Comparison of ENCODE assay signal across 8 cellular contexts in genomic region chr1:225426395-225427248, GRCh38. TPM values are rescaled to one million over a fixed set of nuclear protein-coding genes. Genes with fewer than 3 reads are reported as not detected.
DNase-seq lines count a peak whose midpoint lies in the region; FAIRE-seq and TF ChIP-seq lines count a peak whose summit lies in the region.

No MANE protein-coding gene starts in this region.

- CTCF ChIA-PET in endothelial cell of umbilical vein (lab: Charles Lee) = interaction anchor here (0.9 to 4.8 kb wide), 2 partner anchors 14 to 16 kb away, joined by 3 to 31 read pairs; no protein-coding TSS in a partner anchor

- H3K27me3 ChIP-seq in KMS-11 (ENCODE audit: insufficient read depth, low read depth) (no peaks in the 10 kb centered on the region), endothelial cell of umbilical vein (ENCODE audit: control insufficient read depth in 2 of 2, insufficient read depth in 2 of 2, low read length in 2 of 2) (no peaks in the 10 kb centered on the region), tibial nerve (no peaks in the 10 kb centered on the region)

- H3K9me3 ChIP-seq in endothelial cell of umbilical vein (replicated peaks; ENCODE audit: control insufficient read depth, insufficient read depth, low read length) (no peaks in the 10 kb centered on the region), tibial nerve (peaks cover 0 to 5% (median 0%) of the 10 kb centered on the region in 4 donors)

- H3K79me2 ChIP-seq in KMS-11 (ENCODE audit: insufficient read depth, low read depth) = peaks cover 62% of the 10 kb centered on the region
- H3K79me2 ChIP-seq in endothelial cell of umbilical vein (ENCODE audit: control insufficient read depth, insufficient read depth, low read length) = peaks cover 60% of the 10 kb centered on the region

- DNase-seq in DMS53 (lab: John Stamatoyannopoulos, UW) (peak; percentile 50), DMS53 treated with DMSO at 0.1 percent for 48 hours (lab: John Stamatoyannopoulos, UW; ENCODE audit: unreplicated experiment) (no peak), endothelial cell of umbilical vein (ENCODE audit: low read depth, low spot score) (peak; percentile 50), midbrain (lab: John Stamatoyannopoulos, UW) (peak; percentile 24), tibial nerve (ENCODE audit: low spot score in 2 of 2) (peak in 1 of 2 donors; percentile 5), amniotic stem cell (lab: John Stamatoyannopoulos, UW) (no peak)
- peak; percentile 49 for DNase-seq in activated CD4-positive, alpha-beta T cell treated with anti-CD3 and anti-CD28 coated beads for 48 hours

- TF ChIP-seq CTCF in KMS-11 (conservative IDR thresholded peaks at IDR 0.05; ENCODE audit: low read depth, low read length) = no peak
- no peak for TF ChIP-seq CTCF in endothelial cell of umbilical vein (IDR thresholded peaks at IDR 0.05; ENCODE audit: extremely low read depth in 1 of 2, insufficient read depth in 1 of 2, low read depth in 1 of 2, low read length in 2 of 2)
- no peak for TF ChIP-seq CTCF in tibial nerve (IDR thresholded peaks at IDR 0.05)

- H3K36me3 ChIP-seq in KMS-11 (ENCODE audit: insufficient read depth) = no peaks in the 10 kb centered on the region
- H3K36me3 ChIP-seq in endothelial cell of umbilical vein (ENCODE audit: control insufficient read depth in 2 of 2, extremely low read depth in 1 of 2, insufficient read depth in 2 of 2, low read length in 2 of 2) = no peaks in the 10 kb centered on the region
- peaks cover 0 to 8% (median 0%) of the 10 kb centered on the region in 3 donors for H3K36me3 ChIP-seq in tibial nerve

- intact Hi-C loops in endothelial cell of umbilical vein (cut with micrococcal nuclease) = loop anchor here (5.0 kb wide), 3 partner anchors 109 to 1594 kb away; partner anchors contain the start of gene H3-3A

- H3K4me1 ChIP-seq in KMS-11 (ENCODE audit: low read depth, poor library complexity, severe bottlenecking) (peaks cover 31% of the 10 kb centered on the region), endothelial cell of umbilical vein (ENCODE audit: control insufficient read depth, extremely low read depth, insufficient read depth, low read length) (peaks cover 53% of the 10 kb centered on the region), tibial nerve (peaks cover 0 to 44% (median 13%) of the 10 kb centered on the region in 4 donors)

- H3K9ac ChIP-seq in KMS-11 = peak overlapping the region; percentile 89
- H3K9ac ChIP-seq in endothelial cell of umbilical vein (replicated peaks; ENCODE audit: extremely low read depth, insufficient read depth, low read length) = peak overlapping the region; percentile 50

- dilution Hi-C loops in endothelial cell of umbilical vein (cut with MboI; ENCODE audit: extremely low pct_ligation_motif_present, low sequenced_read_pairs) = no loop called here

- no peak for TF ChIP-seq POLR2A in endothelial cell of umbilical vein (IDR thresholded peaks at IDR 0.05; ENCODE audit: low read depth, low read length)
- no peak for TF ChIP-seq POLR2A in tibial nerve (IDR thresholded peaks at IDR 0.05)

- H4K20me1 ChIP-seq in KMS-11 (ENCODE audit: insufficient read depth) = peaks cover 21% of the 10 kb centered on the region
- H4K20me1 ChIP-seq in endothelial cell of umbilical vein (replicated peaks; ENCODE audit: control insufficient read depth, extremely low read depth, insufficient read depth, low read length) = peaks cover 4% of the 10 kb centered on the region

- H2AFZ ChIP-seq in KMS-11 (ENCODE audit: low read depth) = peak overlapping the region; percentile 79
- no peak overlapping the region for H2AFZ ChIP-seq in endothelial cell of umbilical vein (ENCODE audit: low read depth, low read length)

- peak overlapping the region; percentile 17 for H3K4me3 ChIP-seq in KMS-11 (IDR thresholded peaks at IDR 0.05; ENCODE audit: insufficient read depth, low read depth, low read length)
- peak overlapping the region; percentile 37 to 79 (median 68) for H3K4me3 ChIP-seq in endothelial cell of umbilical vein (replicated peaks in 1 of 3; ENCODE audit: insufficient read depth in 1 of 3, low read depth in 1 of 3, low read length in 3 of 3)
- peak overlapping the region; percentile 70 to 99 (median 91) for H3K4me3 ChIP-seq in tibial nerve

- H3K27ac ChIP-seq in KMS-11 (peak overlapping the region; percentile 88), endothelial cell of umbilical vein (ENCODE audit: insufficient read depth, low read depth, low read length) (peak overlapping the region; percentile 48), tibial nerve (peak overlapping the region in 2 of 4 donors; percentile 94)

- no peak for TF ChIP-seq EP300 in tibial nerve (IDR thresholded peaks at IDR 0.05)

- no peak for FAIRE-seq in endothelial cell of umbilical vein (lab: Jason Lieb, UNC)

- POLR2A ChIA-PET in endothelial cell of umbilical vein (lab: Charles Lee) = interaction anchor here (1.2 kb wide), 1 partner anchor 18 kb away, joined by 3 read pairs; no protein-coding TSS in a partner anchor

- no peaks in the 10 kb centered on the region for H3K9me1 ChIP-seq in endothelial cell of umbilical vein (replicated peaks; ENCODE audit: control insufficient read depth, extremely low read depth, insufficient read depth, low read length)

- peak overlapping the region; percentile 77 for H3K4me2 ChIP-seq in KMS-11
- H3K4me2 ChIP-seq in endothelial cell of umbilical vein (ENCODE audit: insufficient read depth, low read length) = peak overlapping the region; percentile 91

- 6 to 7% methylated on average over 36 to 37 of the region's 37 CpGs for WGBS in tibial nerve, 2 donors

- BruUV-seq in endothelial cell of umbilical vein (replicated peaks; lab: Mats Ljungman, UMichigan) = no TSS peak

TF ChIP-seq in endothelial cell of umbilical vein, 7 proteins besides CTCF, POLR2A, EP300 and RAD21:
- TF ChIP-seq POLR2AphosphoS5 (IDR thresholded peaks at IDR 0.05; ENCODE audit: insufficient read depth, low read depth, low read length) (no peak), EZH2 (IDR thresholded peaks at IDR 0.05; ENCODE audit: borderline replicate concordance, low read depth, low read length, severe bottlenecking) (no peak), MAX (IDR thresholded peaks at IDR 0.05; ENCODE audit: insufficient read depth, insufficient read length) (no peak), MYC (IDR thresholded peaks at IDR 0.05; ENCODE audit: low read depth, low read length) (no peak), FOS (IDR thresholded peaks at IDR 0.05; ENCODE audit: borderline replicate concordance, insufficient read depth, low read length) (no peak)

RNA-seq across cellular contexts. Expression of gene LBR, which starts 1.2 kb away (rescaled TPM):
- total RNA-seq in endothelial cell of umbilical vein (107 and 119 TPM in 2 replicates), tibial nerve (10 to 100 TPM; 17.7 to 30.8 (median 25.1) TPM)
- 49.9 and 53.9 TPM in 2 replicates for polyA plus RNA-seq in endothelial cell of umbilical vein
- 31.6 and 32.5 TPM in 2 replicates for polyA plus RNA-seq in endothelial cell of umbilical vein (2011; cell fraction: cytosol; rRNA removed)
- polyA plus RNA-seq in endothelial cell of umbilical vein (2011; cell fraction: nucleus; rRNA removed) = 61.2 and 66.7 TPM in 2 replicates
- 28.3 and 55.2 TPM in 2 replicates for polyA plus RNA-seq in endothelial cell of umbilical vein (2012)
- polyA minus RNA-seq in endothelial cell of umbilical vein = 83.4 and 86.8 TPM in 2 replicates
- polyA minus RNA-seq in endothelial cell of umbilical vein (2011; cell fraction: cytosol; rRNA and poly(A)+ RNA removed) = 25.3 TPM
- 53.2 and 76.4 TPM in 2 replicates for polyA minus RNA-seq in endothelial cell of umbilical vein (2011; cell fraction: nucleus; rRNA and poly(A)+ RNA removed)

Comparison
In these comparisons a context has a peak if more than half of its experiments do, and no peak if none do; other contexts are left out.
1. DNase-seq: peak in DMS53 (single experiment), activated CD4-positive, alpha-beta T cell treated with anti-CD3 and anti-CD28 coated beads for 48 hours (single experiment), endothelial cell of umbilical vein (single experiment) and midbrain (single experiment); none in DMS53 treated with DMSO at 0.1 percent for 48 hours (single experiment) and amniotic stem cell (single experiment).
2. H3K4me3 ChIP-seq: peak in every context shown above with its lines; median percentile 91 in tibial nerve; 68 in endothelial cell of umbilical vein; 17 in KMS-11.